22 cellular contexts compared by ENCODE assay signal in genomic region chr12:13950502-13950901, GRCh38. TPM values are rescaled to one million over a fixed set of nuclear protein-coding genes. Genes with fewer than 3 reads are reported as not detected.
A peak's percentile ranks its signal among the peaks of the same experiment; 100 is the strongest.
DNase-seq lines count a peak whose midpoint lies in the region; TF ChIP-seq lines count a peak whose summit lies in the region.
"Had no signal": no experiment of that assay in that cellular context is flagged by ENCODE, and none has a peak within 500 bp of the region (broad histone marks: within the 10 kb centered on the region; RNA-seq: fewer than 3 reads in every experiment).

No MANE protein-coding gene starts in this region.

- no peak overlapping the region for H3K4me3 ChIP-seq in retinal pigment epithelial cell (ENCODE audit: low read length)
- H3K4me3 ChIP-seq: ascending aorta, heart right ventricle had no signal

- no peak for TF ChIP-seq CTCF in retinal pigment epithelial cell (conservative IDR thresholded peaks at IDR 0.05; ENCODE audit: low read depth, low read length)
- no peak for TF ChIP-seq CTCF in HFFc6 (IDR thresholded peaks at IDR 0.05)

- no peak overlapping the region for H3K4me3 Mint-ChIP-seq in HFFc6
- H3K4me3 Mint-ChIP-seq: CD4-positive, alpha-beta T cell; nephron; T-helper 2 cell treated with Interferon-gamma antibody and Interleukin-4, amounts not matched to agents 5 μg/mL and 100 μg/mL, for 36 hours had no signal

- H3K27ac Mint-ChIP-seq in HFFc6: no peak overlapping the region
- H3K27ac Mint-ChIP-seq: CD4-positive, alpha-beta T cell; nephron; T-helper 2 cell treated with Interferon-gamma antibody and Interleukin-4, amounts not matched to agents 5 μg/mL and 100 μg/mL, for 36 hours had no signal

- in situ Hi-C loops in SK-MEL-5 (cut with HindIII; ENCODE audit: low pct_unique_long_range_greater_than_20kb, low sequenced_read_pairs): no loop called here

- peak; percentile 27 for DNase-seq in Daoy (ENCODE audit: low read depth)
- DNase-seq in SK-MEL-5 (ENCODE audit: low read depth, low spot score): peak; percentile 73
- peak; percentile 41 for DNase-seq in iPS-NIHi7 (ENCODE audit: extremely low spot score)
- DNase-seq in retinal pigment epithelial cell (ENCODE audit: low read depth): peak; percentile 15
- DNase-seq in HFFc6: no peak
- DNase-seq in NCI-H187 (lab: John Stamatoyannopoulos, UW): no peak
- DNase-seq in SHP77 treated with DMSO at 0.1 percent for 48 hours (lab: John Stamatoyannopoulos, UW): no peak
- no peak for DNase-seq in NCI-H2196 (lab: John Stamatoyannopoulos, UW; ENCODE audit: unreplicated experiment)
- DNase-seq: activated CD4-positive, CD25-positive, alpha-beta regulatory T cell; activated CD8-positive, alpha-beta memory T cell treated with anti-CD3 and anti-CD28 coated beads for 24 hours; activated naive CD4-positive, alpha-beta T cell treated with anti-CD3 and anti-CD28 coated beads, Interleukin-2, amount 50 U/mL, for 16 hours; activated T-cell treated with anti-CD3 and anti-CD28 coated beads, Interleukin-2, amount 50 U/mL, for 48 hours; CD4-positive, alpha-beta T cell; heart right ventricle; NCI-H1417 treated with DMSO at 0.1 percent for 48 hours; SIG-M5; stimulated activated CD8-positive, alpha-beta memory T cell treated with anti-CD3 and anti-CD28 coated beads, Interleukin-4, amount 100 ng/mL, for 48 hours had no signal

- H3K27me3 Mint-ChIP-seq in HFFc6 (ENCODE audit: insufficient read depth): no peaks in the 10 kb centered on the region
- H3K27me3 Mint-ChIP-seq: CD4-positive, alpha-beta T cell had no signal

- H3K36me3 Mint-ChIP-seq in HFFc6 (ENCODE audit: low read depth): no peaks in the 10 kb centered on the region

- no peaks in the 10 kb centered on the region for H3K4me1 Mint-ChIP-seq in HFFc6 (ENCODE audit: low read depth)
- H3K4me1 Mint-ChIP-seq: nephron had no signal

- peaks cover 23% of the 10 kb centered on the region for H3K9me3 Mint-ChIP-seq in HFFc6
- H3K9me3 Mint-ChIP-seq: CD4-positive, alpha-beta T cell; nephron; T-helper 2 cell treated with Interferon-gamma antibody and Interleukin-4, amounts not matched to agents 5 μg/mL and 100 μg/mL, for 36 hours had no signal

RNA-seq across cellular contexts. Expression of gene GRIN2B, which starts 30.9 kb away (rescaled TPM):
- under 0.01 and 0.06 TPM in 2 replicates for total RNA-seq in Daoy (2014; rRNA removed; shearing (Covaris generic))
- total RNA-seq in SK-MEL-5 (2014; rRNA removed; shearing (Covaris generic)): 6.7 and 7.2 TPM in 2 replicates
- polyA plus RNA-seq in SK-MEL-5 (2015; cell fraction: cytosol; rRNA removed): 4.8 and 5.3 TPM in 2 replicates
- 2.1 and 4.9 TPM in 2 replicates for polyA plus RNA-seq in SK-MEL-5 (2015; cell fraction: nucleus; rRNA removed)
- not detected for total RNA-seq in HFFc6 (2021; fragmentation: NEBNext Ultra II Directional; extraction: Animal tissue kit (Norgen Biotek cat#: 25700))
- total RNA-seq: CD4-positive, alpha-beta T cell; chondrocyte; HT1080 had no signal

Comparison
In these comparisons a context has a peak if more than half of its experiments do, and no peak if none do; other contexts are left out.
1. DNase-seq: peak in Daoy (single experiment), SK-MEL-5 (single experiment), iPS-NIHi7 (single experiment) and retinal pigment epithelial cell (single experiment); none in HFFc6 (single experiment), NCI-H187 (0 of 2), SHP77 treated with DMSO at 0.1 percent for 48 hours (single experiment) and NCI-H2196 (single experiment).